8 cellular contexts compared by ENCODE assay signal in genomic region chr5:176658007-176658599, GRCh38. TPM values are rescaled to one million over a fixed set of nuclear protein-coding genes. Genes with fewer than 3 reads are reported as not detected.
DNase-seq lines count a peak whose midpoint lies in the region; ATAC-seq and TF ChIP-seq lines count a peak whose summit lies in the region.

No MANE protein-coding gene starts in this region.

- intact Hi-C loops in HCT116 (cut with micrococcal nuclease) (loop anchor here (10.0 kb wide), 1 partner anchor 647 kb away; the partner anchor contains the start of genes PRELID1 and RAB24), breast epithelium (cut with DNase I; ENCODE audit: low total_unique reads) (no loop called here)

- RAD21 ChIA-PET in HCT116 (lab: Charles Lee; ENCODE audit: low non-redundant PET in 1 of 2, low total read pairs in 2 of 2, uncharacterized antibody in 2 of 2, unreplicated experiment in 2 of 2), result no interaction called here

- H3K9ac ChIP-seq in DND-41 (ENCODE audit: low read depth, low read length) (no peak overlapping the region; the same call in 1 of the 2 replicates), HCT116 (ENCODE audit: low read length) (no peak overlapping the region)

- POLR2A ChIA-PET in HCT116 (lab: Charles Lee), result no interaction called here

- no peaks in the 10 kb centered on the region for H3K79me2 ChIP-seq in DND-41 (ENCODE audit: insufficient read depth, low read length)
- no peaks in the 10 kb centered on the region for H3K79me2 ChIP-seq in HCT116 (ENCODE audit: insufficient read depth, low read length)

- peak; percentile 83 for TF ChIP-seq RAD21 in HCT116 (IDR thresholded peaks at IDR 0.05; ENCODE audit: low read depth)

- TF ChIP-seq CTCF in DND-41 (IDR thresholded peaks at IDR 0.05; ENCODE audit: borderline replicate concordance, extremely low read depth, low read length, poor library complexity, severe bottlenecking) (peak; percentile 87), HCT116 (IDR thresholded peaks at IDR 0.05 in 2 of 3, conservative IDR thresholded peaks at IDR 0.05 in 1 of 3; ENCODE audit: borderline replicate concordance in 1 of 3, insufficient read depth in 1 of 3, low read depth in 2 of 3, low read length in 2 of 3) (peak; percentile 65 to 90 (median 89); a peak in 5 of 6 replicates), WERI-Rb-1 (IDR thresholded peaks at IDR 0.05; ENCODE audit: low read depth, low read length) (peak; percentile 97), breast epithelium (IDR thresholded peaks at IDR 0.05) (peak in 2 of 3 donors; percentile 61 to 69)

- H3K9me3 ChIP-seq in DND-41 (ENCODE audit: insufficient read depth, low read length, severe bottlenecking) (no peaks in the 10 kb centered on the region), HCT116 (ENCODE audit: control insufficient read depth in 1 of 2, insufficient read depth in 1 of 2, low read depth in 1 of 2, low read length in 2 of 2) (no peaks in the 10 kb centered on the region), WERI-Rb-1 (ENCODE audit: severe bottlenecking) (no peaks in the 10 kb centered on the region), breast epithelium (no peaks in the 10 kb centered on the region)

- H3K27me3 ChIP-seq in DND-41 (ENCODE audit: insufficient read depth, low read length, poor library complexity) (no peaks in the 10 kb centered on the region), HCT116 (ENCODE audit: insufficient read depth, low read length) (no peaks in the 10 kb centered on the region), WERI-Rb-1 (ENCODE audit: insufficient read depth, low read depth, severe bottlenecking) (no peaks in the 10 kb centered on the region), breast epithelium (peaks cover 0 to 8% of the 10 kb centered on the region in 2 donors)

- TSS peak; percentile 60 for BruUV-seq in HCT116 (replicated peaks; lab: Mats Ljungman, UMichigan)

- H3K9me2 ChIP-seq in HCT116 (ENCODE audit: insufficient read depth), result no peaks in the 10 kb centered on the region

- H3K36me3 ChIP-seq in DND-41 (ENCODE audit: insufficient read depth, low read length) (peaks cover 36% of the 10 kb centered on the region), HCT116 (ENCODE audit: control insufficient read depth in 1 of 2, insufficient read depth in 2 of 2, low read length in 2 of 2) (no peaks in the 10 kb centered on the region; a peak in 1 of 4 replicates), WERI-Rb-1 (peaks cover 5% of the 10 kb centered on the region; the same call in 1 of the 2 replicates), breast epithelium (no peaks in the 10 kb centered on the region)

- no peak overlapping the region for H3K27ac ChIP-seq in DND-41 (ENCODE audit: low read length)
- H3K27ac ChIP-seq in HCT116 (ENCODE audit: low read depth, low read length), result no peak overlapping the region
- no peak overlapping the region for H3K27ac ChIP-seq in WERI-Rb-1
- no peak overlapping the region for H3K27ac ChIP-seq in breast epithelium

- no peak overlapping the region for H2AFZ ChIP-seq in DND-41 (ENCODE audit: low read depth, low read length)
- no peak overlapping the region for H2AFZ ChIP-seq in HCT116 (ENCODE audit: low read depth, low read length, poor library complexity, severe bottlenecking)

- TF ChIP-seq POLR2A in HCT116 (IDR thresholded peaks at IDR 0.05; ENCODE audit: borderline replicate concordance, extremely low read depth, insufficient read depth, insufficient read length) (no peak), breast epithelium (IDR thresholded peaks at IDR 0.05) (no peak)

- H4K20me1 ChIP-seq in DND-41 (ENCODE audit: insufficient read depth, low read length) (peaks cover 10% of the 10 kb centered on the region; the same call in 1 of the 2 replicates), HCT116 (ENCODE audit: insufficient read depth) (no peaks in the 10 kb centered on the region)

- H3K4me2 ChIP-seq in DND-41 (ENCODE audit: insufficient read depth, low read length) (peak overlapping the region; percentile 64), HCT116 (ENCODE audit: low read length) (no peak overlapping the region)

- peak; percentile 65 for DNase-seq in DND-41
- peak; percentile 34 for DNase-seq in HCT116 (ENCODE audit: low read depth, low spot score)
- peak; percentile 18 for DNase-seq in NCI-H187 treated with DMSO at 0.1 percent for 48 hours (lab: John Stamatoyannopoulos, UW)
- peak; percentile 63 for DNase-seq in WERI-Rb-1
- DNase-seq in breast epithelium (ENCODE audit: low spot score in 2 of 2), result peak in 1 of 2 donors; percentile 54
- DNase-seq in islet precursor cell, result peak; percentile 84
- peak; percentile 60 for DNase-seq in stimulated activated CD4-positive, alpha-beta T cell treated with anti-CD3 and anti-CD28 coated beads, Interleukin-1b, Interleukin-23, amount 100 ng/mL, for 48 hours

- H3K4me3 ChIP-seq in DND-41 (ENCODE audit: low read depth in 1 of 2, low read length in 2 of 2), result no peak overlapping the region
- no peak overlapping the region for H3K4me3 ChIP-seq in HCT116 (replicated peaks in 1 of 2; ENCODE audit: low read depth in 1 of 2, low read length in 2 of 2)
- no peak overlapping the region for H3K4me3 ChIP-seq in WERI-Rb-1 (ENCODE audit: low read depth, low read length)
- H3K4me3 ChIP-seq in breast epithelium, result no peak overlapping the region

- CTCF ChIA-PET in HCT116 (lab: Charles Lee), result interaction anchor here (0.6 to 3.2 kb wide), 6 partner anchors 8 to 455 kb away, joined by 3 to 16 read pairs (median 4); partner anchors contain the start of gene FGFR4

- H3K4me1 ChIP-seq in DND-41 (ENCODE audit: insufficient read depth, low read length) (peaks cover 29% of the 10 kb centered on the region), HCT116 (ENCODE audit: control insufficient read depth in 1 of 2, insufficient read depth in 2 of 2, low read length in 2 of 2) (peaks cover 5 to 8% of the 10 kb centered on the region in 2 experiments; a peak in 2 of 4 replicates), breast epithelium (no peaks in the 10 kb centered on the region)

- ATAC-seq in DND-41 (ENCODE audit: insufficient read depth, low read depth), result peak; percentile 66
- peak; percentile 78 for ATAC-seq in HCT116
- ATAC-seq in HG03280 (IDR thresholded peaks at IDR 0.05; ENCODE audit: unreplicated experiment), result no peak

TF ChIP-seq in HCT116, 20 proteins besides CTCF, POLR2A, EP300 and RAD21 (continues in another document):
- TF ChIP-seq CEBPB (IDR thresholded peaks at IDR 0.05; ENCODE audit: low read depth), result no peak
- no peak for TF ChIP-seq SRF (IDR thresholded peaks at IDR 0.05; ENCODE audit: low read depth)
- no peak for TF ChIP-seq ZFX (IDR thresholded peaks at IDR 0.05)
- TF ChIP-seq ZBTB33 (IDR thresholded peaks at IDR 0.05; ENCODE audit: extremely low read depth, insufficient replicate concordance, low read length), result no peak
- no peak for TF ChIP-seq FOSL1 (IDR thresholded peaks at IDR 0.05; ENCODE audit: low read depth)
- no peak for TF ChIP-seq ZNF274 (IDR thresholded peaks at IDR 0.05; ENCODE audit: low read depth, low read length)
- no peak for TF ChIP-seq JUND (IDR thresholded peaks at IDR 0.05)
- no peak for TF ChIP-seq MAX (IDR thresholded peaks at IDR 0.05)
- TF ChIP-seq YY1 (IDR thresholded peaks at IDR 0.05; ENCODE audit: extremely low read depth, insufficient replicate concordance, low read depth, low read length), result no peak

RNA-seq across cellular contexts. Expression of gene TSPAN17, which starts 10.8 kb away (rescaled TPM):
- total RNA-seq in HCT116 (2021; ENCODE audit: unreplicated experiment) (50.1 TPM), breast epithelium (10 to 100 TPM; 10.4 to 20.0 (median 18.3) TPM)
- polyA plus RNA-seq in HCT116 (2012), result 35.1 and 36.3 TPM in 2 replicates

RNA-seq across cellular contexts. Expression of gene EIF4E1B, which starts 27.6 kb away (rescaled TPM):
- total RNA-seq in HCT116 (2021; ENCODE audit: unreplicated experiment), result 0.07 TPM
- polyA plus RNA-seq in HCT116 (2012), result 0.17 and 0.22 TPM in 2 replicates
- total RNA-seq in breast epithelium, result 1 to 10 TPM in 1 of 3 donors, not detected in 2; 1.6 TPM

RNA-seq across cellular contexts. Expression of gene SNCB, which starts 27.8 kb away (rescaled TPM):
- total RNA-seq in HCT116 (2021; ENCODE audit: unreplicated experiment) (not detected), breast epithelium (not detected)
- not detected in 2 replicates for polyA plus RNA-seq in HCT116 (2012)

RNA-seq across cellular contexts. Expression of gene GPRIN1, which starts 48.1 kb away (rescaled TPM):
- total RNA-seq in HCT116 (2021; ENCODE audit: unreplicated experiment) (14.2 TPM), breast epithelium (1 to 10 TPM in 1 of 3 donors, under 1 TPM in 2; 0.64 to 1.2 (median 0.98) TPM)
- 6.1 and 7.6 TPM in 2 replicates for polyA plus RNA-seq in HCT116 (2012)
